ENCODE assay signal across 19 cellular contexts in the genomic region with DNA sequence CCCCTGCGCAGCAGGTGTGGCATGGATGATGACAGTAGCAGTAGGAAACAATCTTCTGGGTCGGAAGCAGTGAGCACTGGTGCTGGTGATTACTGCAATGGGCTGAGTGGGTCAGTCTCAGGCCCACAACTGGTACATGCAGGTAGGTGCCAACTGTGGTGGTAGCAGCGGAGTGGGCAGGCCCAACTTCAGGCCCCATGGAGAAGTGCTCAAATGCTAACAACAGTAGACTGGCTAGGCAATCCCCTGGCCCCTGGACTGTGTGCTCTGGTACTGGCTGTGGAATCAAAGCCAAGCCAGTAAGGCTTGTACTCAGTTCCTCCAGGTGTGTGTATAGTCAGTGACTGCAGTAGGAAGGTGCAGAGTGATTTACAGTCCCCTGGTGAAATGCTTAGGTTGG.
DNase-seq lines count a peak whose midpoint lies in the region; ATAC-seq and TF ChIP-seq lines count a peak whose summit lies in the region.
"Had no signal": no experiment of that assay in that cellular context is flagged by ENCODE, and none has a peak within 500 bp of the region (broad histone marks: within the 10 kb centered on the region; RNA-seq: fewer than 3 reads in every experiment).

No MANE protein-coding gene starts in this region.

- no peak for TF ChIP-seq POLR2A in IMR-90 (IDR thresholded peaks at IDR 0.05; ENCODE audit: low read depth, low read length)
- no peak for TF ChIP-seq POLR2A in gastroesophageal sphincter (IDR thresholded peaks at IDR 0.05)

- no peak overlapping the region for H3K18ac ChIP-seq in IMR-90 (ENCODE audit: low read depth, low read length)
- H3K18ac ChIP-seq in mesenchymal stem cell (ENCODE audit: low read depth in 1 of 2, low read length in 2 of 2): peak overlapping the region in 1 of 2 experiments; percentile 25
- H3K18ac ChIP-seq in trophoblast cell (ENCODE audit: low read length): no peak overlapping the region

- no peaks in the 10 kb centered on the region for H3K27me3 ChIP-seq in IMR-90 (ENCODE audit: control insufficient read depth, insufficient read depth, low read length)
- H3K27me3 ChIP-seq in mesenchymal stem cell (ENCODE audit: control insufficient read depth in 1 of 2, insufficient read depth in 1 of 2, low read length in 2 of 2): no peaks in the 10 kb centered on the region
- H3K27me3 ChIP-seq in trophoblast cell (ENCODE audit: insufficient read depth, low read length): no peaks in the 10 kb centered on the region
- no peaks in the 10 kb centered on the region for H3K27me3 ChIP-seq in gastroesophageal sphincter
- H3K27me3 ChIP-seq: BE2C had no signal

- H2AK5ac ChIP-seq in IMR-90 (ENCODE audit: low read depth, low read length) (peak overlapping the region; percentile 15; the same call in 1 of the 2 replicates), mesenchymal stem cell (ENCODE audit: low read length, severe bottlenecking) (no peak overlapping the region), trophoblast cell (ENCODE audit: low read length) (no peak overlapping the region)

- H2BK15ac ChIP-seq in IMR-90 (ENCODE audit: low read depth, low read length): no peak overlapping the region
- no peak overlapping the region for H2BK15ac ChIP-seq in mesenchymal stem cell (ENCODE audit: low read depth, poor library complexity, severe bottlenecking)

- peaks cover 26% of the 10 kb centered on the region for H3K9me3 Mint-ChIP-seq in stimulated activated effector memory CD8-positive, alpha-beta T cell treated with anti-CD3 and anti-CD28 coated beads, Interleukin-12 subunit alpha, Interleukin-12 subunit beta, amount 100 ng/mL, for 72 hours
- peaks cover 6% of the 10 kb centered on the region for H3K9me3 Mint-ChIP-seq in activated CD4-positive, alpha-beta T cell treated with anti-CD3 and anti-CD28 coated beads for 36 hours (ENCODE audit: low read depth)

- H2BK5ac ChIP-seq in IMR-90 (ENCODE audit: low read depth, low read length, poor library complexity, severe bottlenecking) (no peak overlapping the region), mesenchymal stem cell (ENCODE audit: low read depth, low read length, poor library complexity, severe bottlenecking) (no peak overlapping the region), trophoblast cell (ENCODE audit: low read depth, low read length, poor library complexity) (no peak overlapping the region)

- POLR2A ChIA-PET in IMR-90 (lab: Charles Lee; ENCODE audit: unreplicated experiment): no interaction called here
- POLR2A ChIA-PET in activated CD4-positive, alpha-beta T cell treated with anti-CD3 and anti-CD28 coated beads for 36 hours (lab: Charles Lee): no interaction called here

- no peaks in the 10 kb centered on the region for H3K27me3 Mint-ChIP-seq in activated CD4-positive, alpha-beta T cell treated with anti-CD3 and anti-CD28 coated beads for 36 hours
- H3K27me3 Mint-ChIP-seq: CD4-positive, CD25-positive, alpha-beta regulatory T cell; CD8-positive, alpha-beta memory T cell had no signal

- H2BK20ac ChIP-seq in IMR-90 (ENCODE audit: low read depth, low read length): peak overlapping the region; percentile 66

- H3K4me1 Mint-ChIP-seq in stimulated activated effector memory CD8-positive, alpha-beta T cell treated with anti-CD3 and anti-CD28 coated beads, Interleukin-12 subunit alpha, Interleukin-12 subunit beta, amount 100 ng/mL, for 72 hours: no peaks in the 10 kb centered on the region
- no peaks in the 10 kb centered on the region for H3K4me1 Mint-ChIP-seq in activated CD4-positive, alpha-beta T cell treated with anti-CD3 and anti-CD28 coated beads for 36 hours
- H3K4me1 Mint-ChIP-seq: CD4-positive, CD25-positive, alpha-beta regulatory T cell; CD8-positive, alpha-beta memory T cell had no signal

- no peak overlapping the region for H4K5ac ChIP-seq in IMR-90 (ENCODE audit: low read depth, low read length)

- CTCF ChIA-PET in IMR-90 (lab: Yijun Ruan, JAX): interaction anchor here (0.6 kb wide), 1 partner anchor 13 kb away, joined by 3 read pairs; no protein-coding TSS in a partner anchor
- CTCF ChIA-PET in activated CD4-positive, alpha-beta T cell treated with anti-CD3 and anti-CD28 coated beads for 36 hours (lab: Charles Lee): no interaction called here

- in situ Hi-C loops in IMR-90 (cut with MboI; ENCODE audit: low sequenced_read_pairs): no loop called here

- no peak overlapping the region for H4K12ac ChIP-seq in trophoblast cell (ENCODE audit: low read depth, low read length)

- H3K36me3 ChIP-seq in IMR-90 (ENCODE audit: control insufficient read depth, insufficient read depth, low read length) (no peaks in the 10 kb centered on the region), mesenchymal stem cell (ENCODE audit: control insufficient read depth in 1 of 2, insufficient read depth in 2 of 2, low read depth in 1 of 2, low read length in 2 of 2) (no peaks in the 10 kb centered on the region), trophoblast cell (ENCODE audit: control insufficient read depth in 1 of 2, insufficient read depth in 2 of 2, low read length in 2 of 2) (no peaks in the 10 kb centered on the region), gastroesophageal sphincter (no peaks in the 10 kb centered on the region)
- H3K36me3 ChIP-seq: BE2C had no signal

- H3K56ac ChIP-seq in IMR-90 (ENCODE audit: extremely low read depth, insufficient read depth, low read length): no peak overlapping the region

- H3K27ac Mint-ChIP-seq in stimulated activated effector memory CD8-positive, alpha-beta T cell treated with anti-CD3 and anti-CD28 coated beads, Interleukin-12 subunit alpha, Interleukin-12 subunit beta, amount 100 ng/mL, for 72 hours: no peak overlapping the region
- no peak overlapping the region for H3K27ac Mint-ChIP-seq in activated CD4-positive, alpha-beta T cell treated with anti-CD3 and anti-CD28 coated beads for 36 hours
- H3K27ac Mint-ChIP-seq: CD4-positive, CD25-positive, alpha-beta regulatory T cell; CD8-positive, alpha-beta memory T cell; H9 had no signal

- no peak for TF ChIP-seq RAD21 in IMR-90 (IDR thresholded peaks at IDR 0.05; ENCODE audit: low read length)

- TF ChIP-seq EP300 in gastroesophageal sphincter (IDR thresholded peaks at IDR 0.05): no peak

- H4K8ac ChIP-seq in IMR-90 (ENCODE audit: low read depth in 2 of 2, low read length in 2 of 2): no peak overlapping the region
- peak overlapping the region; percentile 0 for H4K8ac ChIP-seq in mesenchymal stem cell (ENCODE audit: low read length)
- no peak overlapping the region for H4K8ac ChIP-seq in trophoblast cell (ENCODE audit: low read depth, low read length)

- peaks cover 14% of the 10 kb centered on the region for H3K9me1 ChIP-seq in IMR-90 (ENCODE audit: insufficient read depth, low read length)

- H2AFZ ChIP-seq in IMR-90 (replicated peaks; ENCODE audit: low read length, poor library complexity): peak overlapping the region; percentile 70
- H2AFZ ChIP-seq in mesenchymal stem cell (ENCODE audit: low read depth, low read length): no peak overlapping the region
- H2AFZ ChIP-seq in trophoblast cell (ENCODE audit: insufficient read depth, low read length, poor library complexity): no peak overlapping the region

- no peak overlapping the region for H3K4me2 ChIP-seq in IMR-90 (ENCODE audit: low read depth, low read length)
- no peak overlapping the region for H3K4me2 ChIP-seq in mesenchymal stem cell (ENCODE audit: low read length, poor library complexity, severe bottlenecking)
- H3K4me2 ChIP-seq in trophoblast cell (ENCODE audit: low read length): no peak overlapping the region

- no peak overlapping the region for H3K9ac ChIP-seq in IMR-90 (ENCODE audit: low read depth, low read length)
- no peak overlapping the region for H3K9ac ChIP-seq in mesenchymal stem cell (ENCODE audit: low read length)
- H3K9ac ChIP-seq in trophoblast cell (ENCODE audit: low read length): no peak overlapping the region

- TF ChIP-seq CTCF in IMR-90 (conservative IDR thresholded peaks at IDR 0.05; ENCODE audit: low read depth, low read length) (no peak), gastroesophageal sphincter (IDR thresholded peaks at IDR 0.05) (no peak)

- ATAC-seq in IMR-90 (ENCODE audit: low read depth): 0 out of 2 replicates have a peak, but pooled peaks have one; percentile 13
- ATAC-seq in stimulated activated effector memory CD8-positive, alpha-beta T cell treated with anti-CD3 and anti-CD28 coated beads, Interleukin-12 subunit alpha, Interleukin-12 subunit beta, amount 100 ng/mL, for 72 hours: peak; percentile 26
- no peak for ATAC-seq in activated CD4-positive, alpha-beta T cell treated with anti-CD3 and anti-CD28 coated beads for 36 hours
- no peak for ATAC-seq in gastroesophageal sphincter
- ATAC-seq: GM12878 had no signal

- H2BK120ac ChIP-seq in IMR-90 (ENCODE audit: low read depth, low read length) (peak overlapping the region; percentile 79), mesenchymal stem cell (ENCODE audit: low read depth, low read length) (no peak overlapping the region), trophoblast cell (ENCODE audit: insufficient read depth, low read length, poor library complexity) (no peak overlapping the region)

- DNase-seq in IMR-90 (no peak), mesenchymal stem cell (no peak), trophoblast cell (no peak), NCI-H446 (lab: John Stamatoyannopoulos, UW) (no peak)
- no peak for DNase-seq in stimulated activated effector memory CD8-positive, alpha-beta T cell treated with anti-CD3 and anti-CD28 coated beads, Interleukin-12 subunit alpha, Interleukin-12 subunit beta, amount 100 ng/mL, for 72 hours (ENCODE audit: low spot score in 2 of 2)
- no peak for DNase-seq in activated CD4-positive, alpha-beta T cell treated with anti-CD3 and anti-CD28 coated beads for 36 hours
- DNase-seq: BE2C; C1 segment of cervical spinal cord; CD4-positive, CD25-positive, alpha-beta regulatory T cell; CD8-positive, alpha-beta memory T cell; COR-L47; DMS 273 treated with DMSO at 0.1 percent for 48 hours; DMS53; DND-41; EL; GOT3; H9 had no signal

- H3K79me1 ChIP-seq in IMR-90 (ENCODE audit: low read depth in 1 of 2, low read length in 2 of 2) (no peaks in the 10 kb centered on the region), mesenchymal stem cell (replicated peaks; ENCODE audit: low read length, poor library complexity, severe bottlenecking) (no peaks in the 10 kb centered on the region), trophoblast cell (ENCODE audit: low read length) (no peaks in the 10 kb centered on the region)

- H3K9me3 ChIP-seq in IMR-90 (ENCODE audit: control insufficient read depth, insufficient read depth, low read length) (peaks cover 3% of the 10 kb centered on the region; the same call in 1 of the 2 replicates), mesenchymal stem cell (ENCODE audit: control insufficient read depth, low read length) (peaks cover 6% of the 10 kb centered on the region), trophoblast cell (ENCODE audit: insufficient read depth, low read depth, low read length) (peaks cover 2% of the 10 kb centered on the region), gastroesophageal sphincter (no peaks in the 10 kb centered on the region)
- H3K9me3 ChIP-seq: BE2C had no signal

- H3K4me1 ChIP-seq in IMR-90 (ENCODE audit: control insufficient read depth, insufficient read depth, low read length) (peaks cover 8% of the 10 kb centered on the region), mesenchymal stem cell (ENCODE audit: control insufficient read depth, insufficient read depth, low read depth, low read length) (peaks cover 12% of the 10 kb centered on the region), trophoblast cell (ENCODE audit: control insufficient read depth in 1 of 2, insufficient read depth in 2 of 2, low read length in 2 of 2) (no peaks in the 10 kb centered on the region), gastroesophageal sphincter (no peaks in the 10 kb centered on the region)
- H3K4me1 ChIP-seq: BE2C had no signal

- H3K23ac ChIP-seq in IMR-90 (ENCODE audit: low read depth, low read length) (peak overlapping the region; percentile 59), mesenchymal stem cell (ENCODE audit: low read length in 2 of 2) (no peak overlapping the region), trophoblast cell (ENCODE audit: low read length) (no peak overlapping the region)

- peak overlapping the region; percentile 75 for H3K14ac ChIP-seq in IMR-90 (replicated peaks; ENCODE audit: low read depth, low read length)
- H3K14ac ChIP-seq in mesenchymal stem cell (ENCODE audit: low read length in 2 of 2): no peak overlapping the region
- no peak overlapping the region for H3K14ac ChIP-seq in trophoblast cell (ENCODE audit: low read length)

- H3K4ac ChIP-seq in IMR-90 (ENCODE audit: low read depth, low read length): peak overlapping the region; percentile 65
- no peak overlapping the region for H3K4ac ChIP-seq in mesenchymal stem cell (ENCODE audit: low read depth in 1 of 2, low read length in 2 of 2)
- H3K4ac ChIP-seq in trophoblast cell (ENCODE audit: low read depth, low read length): no peak overlapping the region

- H3K4me3 Mint-ChIP-seq in stimulated activated effector memory CD8-positive, alpha-beta T cell treated with anti-CD3 and anti-CD28 coated beads, Interleukin-12 subunit alpha, Interleukin-12 subunit beta, amount 100 ng/mL, for 72 hours: no peak overlapping the region
- no peak overlapping the region for H3K4me3 Mint-ChIP-seq in activated CD4-positive, alpha-beta T cell treated with anti-CD3 and anti-CD28 coated beads for 36 hours
- H3K4me3 Mint-ChIP-seq: CD4-positive, CD25-positive, alpha-beta regulatory T cell; CD8-positive, alpha-beta memory T cell; H9 had no signal

- intact Hi-C loops in IMR-90 (cut with micrococcal nuclease): no loop called here
- intact Hi-C loops in activated CD4-positive, alpha-beta T cell treated with anti-CD3 and anti-CD28 coated beads for 36 hours (cut with DNase I, micrococcal nuclease): no loop called here

- dilution Hi-C loops in IMR-90 (cut with HindIII; ENCODE audit: low sequenced_read_pairs, unreplicated experiment): no loop called here

- H2BK12ac ChIP-seq in mesenchymal stem cell (ENCODE audit: low read length in 2 of 2) (peak overlapping the region in 1 of 2 experiments; percentile 60), trophoblast cell (ENCODE audit: low read length) (peak overlapping the region; percentile 5)

- H4K20me1 ChIP-seq in IMR-90 (ENCODE audit: insufficient read depth, low read length): no peaks in the 10 kb centered on the region

- H4K91ac ChIP-seq in IMR-90 (ENCODE audit: insufficient read depth, low read depth, low read length): peak overlapping the region; percentile 45
- H4K91ac ChIP-seq in mesenchymal stem cell (ENCODE audit: low read length): peak overlapping the region; percentile 55
- no peak overlapping the region for H4K91ac ChIP-seq in trophoblast cell (ENCODE audit: low read depth, low read length)

- no peak overlapping the region for H2AK9ac ChIP-seq in IMR-90 (replicated peaks; ENCODE audit: low read depth, low read length, poor library complexity)

- H3K79me2 ChIP-seq in trophoblast cell (ENCODE audit: control insufficient read depth, insufficient read depth, low read length, poor library complexity): no peaks in the 10 kb centered on the region

- no peaks in the 10 kb centered on the region for H3K36me3 Mint-ChIP-seq in stimulated activated effector memory CD8-positive, alpha-beta T cell treated with anti-CD3 and anti-CD28 coated beads, Interleukin-12 subunit alpha, Interleukin-12 subunit beta, amount 100 ng/mL, for 72 hours
- no peaks in the 10 kb centered on the region for H3K36me3 Mint-ChIP-seq in activated CD4-positive, alpha-beta T cell treated with anti-CD3 and anti-CD28 coated beads for 36 hours (ENCODE audit: low read depth)
- H3K36me3 Mint-ChIP-seq: CD4-positive, CD25-positive, alpha-beta regulatory T cell; CD8-positive, alpha-beta memory T cell had no signal

- H3K27ac ChIP-seq in IMR-90 (ENCODE audit: insufficient read depth, low read length) (no peak overlapping the region), mesenchymal stem cell (ENCODE audit: low read length, poor library complexity, severe bottlenecking) (no peak overlapping the region), trophoblast cell (ENCODE audit: low read depth, low read length) (no peak overlapping the region), gastroesophageal sphincter (no peak overlapping the region)

- no TSS peak for BruUV-seq in IMR-90 (replicated peaks; lab: Mats Ljungman, UMichigan)

- H3K4me3 ChIP-seq in IMR-90 (ENCODE audit: insufficient read depth, low read depth, low read length) (no peak overlapping the region), mesenchymal stem cell (ENCODE audit: insufficient read depth in 1 of 2, low read depth in 1 of 2, low read length in 2 of 2) (no peak overlapping the region), trophoblast cell (ENCODE audit: low read depth, low read length) (no peak overlapping the region), gastroesophageal sphincter (no peak overlapping the region)
- H3K4me3 ChIP-seq: GM12878 had no signal

- 93% methylated on average over 2 of the region's 3 CpGs; no CpG with 5 or more reads in 1 of the 2 experiments for WGBS in IMR-90 (ENCODE audit: extremely low coverage in 2 of 2, insufficient read length in 1 of 2), 2 experiments
- WGBS in mesenchymal stem cell: 99% methylated on average over 3 of the region's 3 CpGs
- WGBS in trophoblast cell (ENCODE audit: extremely low coverage, insufficient coverage, insufficient read length): no CpG with 5 or more reads among the region's 3 CpGs
- WGBS in gastroesophageal sphincter (ENCODE audit: low coverage in 1 of 2), 2 donors: 89% methylated on average over 3 of the region's 3 CpGs; no CpG with 5 or more reads in 1 of the 2 donors

Comparison
In these comparisons a context has a peak if more than half of its experiments do, and no peak if none do; other contexts are left out.
1. ATAC-seq: peak in IMR-90 (single experiment) and stimulated activated effector memory CD8-positive, alpha-beta T cell treated with anti-CD3 and anti-CD28 coated beads, Interleukin-12 subunit alpha, Interleukin-12 subunit beta, amount 100 ng/mL, for 72 hours (single experiment); none in activated CD4-positive, alpha-beta T cell treated with anti-CD3 and anti-CD28 coated beads for 36 hours (single experiment) and gastroesophageal sphincter (single experiment).